In genomic region chr2:233161730-233162129, GRCh38 we compare ENCODE assay signal across 22 cellular contexts.
"Had no signal": no experiment of that assay in that cellular context is flagged by ENCODE, and none has a peak within 500 bp of the region (broad histone marks: within the 10 kb centered on the region; RNA-seq: fewer than 3 reads in every experiment).

No MANE protein-coding gene starts in this region.

- H3K4me1 ChIP-seq: neural progenitor cell, pancreas, psoas muscle, suprapubic skin, thyroid gland had no signal

- DNase-seq: colonic mucosa; effector CD4-positive, alpha-beta T cell; endodermal cell; foreskin melanocyte; heart left ventricle; hippocampal formation; kidney glomerular epithelial cell; naive thymus-derived CD4-positive, alpha-beta T cell; occipital lobe; pancreas; psoas muscle; retina; spleen; stimulated activated CD4-positive, alpha-beta T cell treated with anti-CD3 and anti-CD28 coated beads, Interleukin-15, amount 100 ng/mL, for 24 hours; stimulated activated CD4-positive, alpha-beta T cell treated with anti-CD3 and anti-CD28 coated beads, Interleukin-1b, Interleukin-23, amount 100 ng/mL, for 48 hours; stimulated activated CD4-positive, alpha-beta T cell treated with anti-CD3 and anti-CD28 coated beads, Interleukin-4, amount 100 ng/mL, for 24 hours; stimulated activated naive CD4-positive, alpha-beta T cell; thyroid gland had no signal

- H3K27me3 ChIP-seq: colonic mucosa, heart left ventricle, neural progenitor cell, pancreas, spleen, suprapubic skin, thyroid gland had no signal

- H3K36me3 ChIP-seq: colonic mucosa, neural progenitor cell, pancreas, thyroid gland had no signal

- H3K27me3 Mint-ChIP-seq: naive thymus-derived CD4-positive, alpha-beta T cell; type B pancreatic cell had no signal

- H3K9me3 ChIP-seq: colonic mucosa, pancreas, psoas muscle, spleen, suprapubic skin, thyroid gland had no signal

- H3K9ac ChIP-seq: neural progenitor cell had no signal

- ATAC-seq: naive thymus-derived CD4-positive, alpha-beta T cell; pancreas; psoas muscle; sciatic nerve had no signal

- H3K4me3 Mint-ChIP-seq: endodermal cell; naive thymus-derived CD4-positive, alpha-beta T cell; neural progenitor cell; type B pancreatic cell had no signal

- H3K27ac Mint-ChIP-seq: endodermal cell, neural progenitor cell, type B pancreatic cell had no signal

- H3K36me3 Mint-ChIP-seq: neural progenitor cell had no signal

- H3K4me3 ChIP-seq: colonic mucosa, heart left ventricle, neural progenitor cell, pancreas, psoas muscle, spleen, suprapubic skin, thyroid gland had no signal

- H3K4me2 ChIP-seq: neural progenitor cell had no signal

- H2AFZ ChIP-seq: neural progenitor cell had no signal

- H3K9me3 Mint-ChIP-seq: endodermal cell; naive thymus-derived CD4-positive, alpha-beta T cell; type B pancreatic cell had no signal

- H3K27ac ChIP-seq: colonic mucosa, heart left ventricle, neural progenitor cell, pancreas, psoas muscle, suprapubic skin, thyroid gland had no signal
